8 cellular contexts compared by ENCODE assay signal in genomic region chr11:118145285-118146227, GRCh38. TPM values are rescaled to one million over a fixed set of nuclear protein-coding genes. Genes with fewer than 3 reads are reported as not detected.
A peak's percentile ranks its signal among the peaks of the same experiment; 100 is the strongest.
DNase-seq lines count a peak whose midpoint lies in the region; ATAC-seq and TF ChIP-seq lines count a peak whose summit lies in the region.

No MANE protein-coding gene starts in this region.

- peak; percentile 65 for ATAC-seq in GM18517 (IDR thresholded peaks at IDR 0.05; ENCODE audit: unreplicated experiment)
- ATAC-seq in HG03135 (IDR thresholded peaks at IDR 0.05; ENCODE audit: unreplicated experiment): peak; percentile 79
- ATAC-seq in left lobe of liver: peak; percentile 99

- H3K4me3 ChIP-seq in colonic mucosa: peak overlapping the region; percentile 45

- intact Hi-C loops in colonic mucosa (cut with DNase I): loop anchor here (2.0 to 10.0 kb wide), 3 partner anchors 25 to 209 kb away; partner anchors contain the start of gene UBE4A

- peak; percentile 100 for DNase-seq in 8988T
- peak; percentile 22 for DNase-seq in NCI-H446 treated with DMSO at 0.1 percent for 48 hours (lab: John Stamatoyannopoulos, UW)
- peak; percentile 92 for DNase-seq in activated CD4-positive, alpha-beta T cell treated with anti-CD3 and anti-CD28 coated beads for 48 hours
- peak; percentile 97 for DNase-seq in colonic mucosa
- DNase-seq in left lobe of liver (ENCODE audit: low spot score): peak; percentile 92
- peak; percentile 79 to 81 for DNase-seq in stimulated activated CD4-positive, alpha-beta T cell treated with anti-CD3 and anti-CD28 coated beads, Interleukin-1b, Interleukin-23, amount 100 ng/mL, for 4 hours (ENCODE audit: low read depth in 2 of 2)

- H3K9ac ChIP-seq in colonic mucosa (ENCODE audit: low read depth in 2 of 2, low read length in 2 of 2): peak overlapping the region; percentile 52 to 54

- no peaks in the 10 kb centered on the region for H3K36me3 ChIP-seq in colonic mucosa

- H3K9me3 ChIP-seq in colonic mucosa: no peaks in the 10 kb centered on the region

- H3K27ac ChIP-seq in colonic mucosa: no peak overlapping the region

- no peaks in the 10 kb centered on the region for H3K4me1 ChIP-seq in colonic mucosa

- TF ChIP-seq CTCF in colonic mucosa (IDR thresholded peaks at IDR 0.05): peak; percentile 80

- H3K27me3 ChIP-seq in colonic mucosa: peaks cover 12% of the 10 kb centered on the region

RNA-seq across cellular contexts. Expression of gene SCN4B, which starts 7.1 kb away (rescaled TPM):
- total RNA-seq in colonic mucosa (1 to 10 TPM in 1 of 2 donors, under 1 TPM in 1; 0.59 to 1.5 TPM), left lobe of liver (0.20 TPM)

RNA-seq across cellular contexts. Expression of gene SCN2B, which starts 30.9 kb away (rescaled TPM):
- total RNA-seq in colonic mucosa: under 1 TPM; 0.12 to 0.45 TPM
- not detected for total RNA-seq in left lobe of liver

RNA-seq across cellular contexts. Expression of gene SMIM35, which starts 58.8 kb away (rescaled TPM):
- total RNA-seq in colonic mucosa (not detected), left lobe of liver (0.08 TPM)

Comparison
In these comparisons a context has a peak if more than half of its experiments do, and no peak if none do; other contexts are left out.
1. DNase-seq: peak in every context shown above with its lines; median percentile 100 in 8988T; 97 in colonic mucosa; 92 in activated CD4-positive, alpha-beta T cell treated with anti-CD3 and anti-CD28 coated beads for 48 hours; 92 in left lobe of liver; 80 in stimulated activated CD4-positive, alpha-beta T cell treated with anti-CD3 and anti-CD28 coated beads, Interleukin-1b, Interleukin-23, amount 100 ng/mL, for 4 hours; 22 in NCI-H446 treated with DMSO at 0.1 percent for 48 hours.